Comparison of ENCODE assay signal across 18 cellular contexts in genomic region chr2:220553150-220553549, GRCh38.
DNase-seq lines count a peak whose midpoint lies in the region.
"Had no signal": no experiment of that assay in that cellular context is flagged by ENCODE, and none has a peak within 500 bp of the region (broad histone marks: within the 10 kb centered on the region; RNA-seq: fewer than 3 reads in every experiment).

No MANE protein-coding gene starts in this region.

- H3K9me3 Mint-ChIP-seq in activated T-cell treated with anti-CD3 and anti-CD28 coated beads, Interleukin-2, amount 50 U/mL, for 24 hours: no peaks in the 10 kb centered on the region

- no peak overlapping the region for H3K27ac Mint-ChIP-seq in activated T-cell treated with anti-CD3 and anti-CD28 coated beads, Interleukin-2, amount 50 U/mL, for 24 hours
- H3K27ac Mint-ChIP-seq: CD4-positive, CD25-positive, alpha-beta regulatory T cell had no signal

- H3K36me3 Mint-ChIP-seq in activated T-cell treated with anti-CD3 and anti-CD28 coated beads, Interleukin-2, amount 50 U/mL, for 24 hours (ENCODE audit: low read depth): no peaks in the 10 kb centered on the region
- H3K36me3 Mint-ChIP-seq: CD4-positive, CD25-positive, alpha-beta regulatory T cell had no signal

- DNase-seq in EH (ENCODE audit: low read depth) (peak; percentile 63), astrocyte of the hippocampus (ENCODE audit: low read depth, low spot score) (peak; percentile 33), iris pigment epithelial cell (ENCODE audit: low read depth) (peak; percentile 34), HCEC 1CT (no peak), HUDEP-2 (lab: John Stamatoyannopoulos, UW; ENCODE audit: unreplicated experiment in 76 of 76) (no peak)
- DNase-seq in stimulated activated CD4-positive, alpha-beta T cell treated with anti-CD3 and anti-CD28 coated beads, Interleukin-15, amount 100 ng/mL, for 24 hours: no peak
- no peak for DNase-seq in activated T-cell treated with anti-CD3 and anti-CD28 coated beads, Interleukin-2, amount 50 U/mL, for 24 hours
- DNase-seq: BE2C; CD4-positive, CD25-positive, alpha-beta regulatory T cell; COR-L47; KBM-7; NCI-H1105 treated with DMSO at 0.1 percent for 48 hours; NCI-H1694; NCI-H2081 treated with DMSO at 0.1 percent for 48 hours; NCI-H510A; NCI-H748 treated with DMSO at 0.1 percent for 48 hours; NK-92 treated with Interleukin-12 subunit alpha and Interleukin-12 subunit beta, amount 100 ng/mL, for 24 hours; Peyer's patch had no signal

- no peak overlapping the region for H3K4me3 Mint-ChIP-seq in activated T-cell treated with anti-CD3 and anti-CD28 coated beads, Interleukin-2, amount 50 U/mL, for 24 hours
- H3K4me3 Mint-ChIP-seq: CD4-positive, CD25-positive, alpha-beta regulatory T cell had no signal

- H3K27me3 Mint-ChIP-seq in activated T-cell treated with anti-CD3 and anti-CD28 coated beads, Interleukin-2, amount 50 U/mL, for 24 hours: no peaks in the 10 kb centered on the region
- H3K27me3 Mint-ChIP-seq: CD4-positive, CD25-positive, alpha-beta regulatory T cell had no signal

- H3K4me1 Mint-ChIP-seq in activated T-cell treated with anti-CD3 and anti-CD28 coated beads, Interleukin-2, amount 50 U/mL, for 24 hours (ENCODE audit: low read depth): no peaks in the 10 kb centered on the region
- H3K4me1 Mint-ChIP-seq: CD4-positive, CD25-positive, alpha-beta regulatory T cell had no signal

Comparison
In these comparisons a context has a peak if more than half of its experiments do, and no peak if none do; other contexts are left out.
1. DNase-seq: peak in EH (single experiment), astrocyte of the hippocampus (single experiment) and iris pigment epithelial cell (single experiment); none in stimulated activated CD4-positive, alpha-beta T cell treated with anti-CD3 and anti-CD28 coated beads, Interleukin-15, amount 100 ng/mL, for 24 hours (single experiment), HCEC 1CT (single experiment), HUDEP-2 (0 of 76) and activated T-cell treated with anti-CD3 and anti-CD28 coated beads, Interleukin-2, amount 50 U/mL, for 24 hours (single experiment).